Comparison of ENCODE assay signal across 20 cellular contexts in genomic region chrX:135977611-135978010, GRCh38. TPM values are rescaled to one million over a fixed set of nuclear protein-coding genes. Genes with fewer than 3 reads are reported as not detected.
A peak's percentile ranks its signal among the peaks of the same experiment; 100 is the strongest.
DNase-seq lines count a peak whose midpoint lies in the region; ATAC-seq, FAIRE-seq and TF ChIP-seq lines count a peak whose summit lies in the region.
"Had no signal": no experiment of that assay in that cellular context is flagged by ENCODE, and none has a peak within 500 bp of the region (broad histone marks: within the 10 kb centered on the region; RNA-seq: fewer than 3 reads in every experiment).

No MANE protein-coding gene starts in this region.

- no peaks in the 10 kb centered on the region for H3K27me3 ChIP-seq in brain microvascular endothelial cell (replicated peaks)
- no peaks in the 10 kb centered on the region for H3K27me3 ChIP-seq in hepatocyte
- H3K27me3 ChIP-seq: colonic mucosa had no signal

- no peak overlapping the region for H3K4me3 ChIP-seq in AG09309 (ENCODE audit: control insufficient read depth, low read depth, low read length)
- H3K4me3 ChIP-seq in fibroblast of pulmonary artery (replicated peaks; ENCODE audit: low read depth, low read length), result no peak overlapping the region
- no peak overlapping the region for H3K4me3 ChIP-seq in brain microvascular endothelial cell (ENCODE audit: low read depth, low read length)
- H3K4me3 ChIP-seq in hepatocyte, result no peak overlapping the region
- H3K4me3 ChIP-seq: colonic mucosa, GM12878 had no signal

- peaks cover under 1% of the 10 kb centered on the region for H3K4me1 ChIP-seq in hepatocyte (ENCODE audit: insufficient read depth)
- H3K4me1 ChIP-seq: colonic mucosa had no signal

- peak; percentile 25 for DNase-seq in AG09309 (ENCODE audit: low read depth)
- peak; percentile 15 for DNase-seq in H54 (ENCODE audit: insufficient read length, low spot score)
- DNase-seq in SW480 (ENCODE audit: low spot score), result peak; percentile 2
- DNase-seq in fibroblast of pulmonary artery (ENCODE audit: low read depth), result peak; percentile 2
- DNase-seq in brain microvascular endothelial cell, result no peak
- DNase-seq in COR-L47 (lab: John Stamatoyannopoulos, UW), result no peak
- DNase-seq in hepatocyte (ENCODE audit: low spot score), result no peak
- DNase-seq: activated CD4-positive, CD25-positive, alpha-beta regulatory T cell treated with anti-CD3 and anti-CD28 coated beads, Interleukin-2, amount 50 U/mL, for 72 hours; activated T-cell treated with anti-CD3 and anti-CD28 coated beads for 4 hours; C1 segment of cervical spinal cord; colonic mucosa; hypothalamus; NCI-H1694 treated with DMSO at 0.1 percent for 48 hours; nucleus accumbens; right cardiac atrium; stimulated activated CD4-positive, alpha-beta T cell treated with anti-CD3 and anti-CD28 coated beads, Interleukin-4, amount 100 ng/mL, for 24 hours; trophoblast cell had no signal

- in situ Hi-C loops in brain microvascular endothelial cell (cut with HindIII; ENCODE audit: low pct_ligation_motif_present, low sequenced_read_pairs), result no loop called here

- no peaks in the 10 kb centered on the region for H3K9me2 ChIP-seq in hepatocyte (replicated peaks; ENCODE audit: insufficient read depth)

- H3K4me2 ChIP-seq in hepatocyte, result no peak overlapping the region

- no peak for TF ChIP-seq POLR2A in H54 (IDR thresholded peaks at IDR 0.05; ENCODE audit: low read depth, low read length)

- no peak for ATAC-seq in HG03439 (IDR thresholded peaks at IDR 0.05; ENCODE audit: unreplicated experiment)
- ATAC-seq: GM12878, right cardiac atrium had no signal

- no peak overlapping the region for H2AFZ ChIP-seq in hepatocyte

- H3K27ac ChIP-seq in brain microvascular endothelial cell (no peak overlapping the region), hepatocyte (no peak overlapping the region)
- H3K27ac ChIP-seq: colonic mucosa, RWPE1 had no signal

- H3K36me3 ChIP-seq in brain microvascular endothelial cell (replicated peaks), result no peaks in the 10 kb centered on the region
- H3K36me3 ChIP-seq in hepatocyte (replicated peaks; ENCODE audit: insufficient read depth, low read depth), result no peaks in the 10 kb centered on the region
- H3K36me3 ChIP-seq: colonic mucosa had no signal

- H3K9me3 ChIP-seq in hepatocyte (ENCODE audit: low read depth), result no peaks in the 10 kb centered on the region
- H3K9me3 ChIP-seq: colonic mucosa had no signal

- TF ChIP-seq CTCF in AG09309 (IDR thresholded peaks at IDR 0.05; ENCODE audit: control insufficient read depth, insufficient read depth, low read depth, low read length, missing control alignments) (no peak), fibroblast of pulmonary artery (IDR thresholded peaks at IDR 0.05; ENCODE audit: low read length, missing control alignments) (no peak), brain microvascular endothelial cell (IDR thresholded peaks at IDR 0.05; ENCODE audit: low read depth, low read length, missing control alignments) (no peak), hepatocyte (IDR thresholded peaks at IDR 0.05; ENCODE audit: poor library complexity) (no peak)

- peaks cover 5% of the 10 kb centered on the region for H3K79me2 ChIP-seq in hepatocyte

- no peak for FAIRE-seq in H54 (lab: Jason Lieb, UNC)
- FAIRE-seq: GM12878 had no signal

- WGBS in hepatocyte (ENCODE audit: low lambda C conversion rate, missing lambda C conversion rate), result 83% methylated on average over 4 of the region's 4 CpGs

- H4K20me1 ChIP-seq in hepatocyte (ENCODE audit: insufficient read depth, poor library complexity, severe bottlenecking), result no peaks in the 10 kb centered on the region

RNA-seq across cellular contexts. Expression of gene MMGT1, which starts 3.8 kb away (rescaled TPM):
- total RNA-seq in hepatocyte, result 20.7 and 25.1 TPM in 2 replicates
- polyA plus RNA-seq in hepatocyte, result 10.2 and 11.9 TPM in 2 replicates

RNA-seq across cellular contexts. Expression of gene SLC9A6, which starts 7.6 kb away (rescaled TPM):
- 12.8 and 21.6 TPM in 2 replicates for total RNA-seq in hepatocyte
- 9.6 and 11.2 TPM in 2 replicates for polyA plus RNA-seq in hepatocyte

Comparison
In these comparisons a context has a peak if more than half of its experiments do, and no peak if none do; other contexts are left out.
1. DNase-seq: peak in AG09309 (single experiment), H54 (single experiment), SW480 (single experiment) and fibroblast of pulmonary artery (single experiment); none in brain microvascular endothelial cell (single experiment), COR-L47 (single experiment) and hepatocyte (single experiment).